ENCODE assay signal across 12 cellular contexts in genomic region chr15:55281517-55282227, GRCh38. TPM values are rescaled to one million over a fixed set of nuclear protein-coding genes. Genes with fewer than 3 reads are reported as not detected.
A peak's percentile ranks its signal among the peaks of the same experiment; 100 is the strongest.
DNase-seq lines count a peak whose midpoint lies in the region; ATAC-seq and TF ChIP-seq lines count a peak whose summit lies in the region.
"Had no signal": no experiment of that assay in that cellular context is flagged by ENCODE, and none has a peak within 500 bp of the region (broad histone marks: within the 10 kb centered on the region; RNA-seq: fewer than 3 reads in every experiment).

No MANE protein-coding gene starts in this region.

- CTCF ChIA-PET in CD8-positive, alpha-beta T cell (lab: Charles Lee), result interaction anchor here (0.6 to 1.2 kb wide), 4 partner anchors 14 to 50 kb away, joined by 3 to 5 read pairs (median 3); no protein-coding TSS in a partner anchor

- intact Hi-C loops in CD8-positive, alpha-beta T cell (cut with DNase I, micrococcal nuclease), result loop anchor here (1.0 to 5.0 kb wide), 3 partner anchors 9 to 36 kb away; partner anchors contain the start of genes PIGB (in 1 of the 2) and PIGBOS1 (in 1 of the 2)

- H3K9ac ChIP-seq in Loucy (ENCODE audit: low read depth, low read length, poor library complexity, severe bottlenecking), result peak overlapping the region; percentile 69

- H3K27me3 Mint-ChIP-seq in CD8-positive, alpha-beta T cell (ENCODE audit: low read depth), result no peaks in the 10 kb centered on the region
- no peaks in the 10 kb centered on the region for H3K27me3 Mint-ChIP-seq in naive thymus-derived CD8-positive, alpha-beta T cell
- no peaks in the 10 kb centered on the region for H3K27me3 Mint-ChIP-seq in chondrocyte (ENCODE audit: low read depth)

- no peak for ATAC-seq in CD8-positive, alpha-beta T cell
- peak in 1 of 2 donors; percentile 52 for ATAC-seq in naive thymus-derived CD8-positive, alpha-beta T cell
- no peak for ATAC-seq in HG02840 (IDR thresholded peaks at IDR 0.05; ENCODE audit: low FRiP score, unreplicated experiment)

- peaks cover 7% of the 10 kb centered on the region for H3K36me3 Mint-ChIP-seq in CD8-positive, alpha-beta T cell
- peaks cover 0 to 3% (median 0%) of the 10 kb centered on the region in 3 donors for H3K36me3 Mint-ChIP-seq in naive thymus-derived CD8-positive, alpha-beta T cell
- H3K36me3 Mint-ChIP-seq in chondrocyte (ENCODE audit: low read depth), result no peaks in the 10 kb centered on the region

- no peak overlapping the region for H3K4me3 Mint-ChIP-seq in CD8-positive, alpha-beta T cell
- peak overlapping the region in 4 of 10 donors; percentile 12 to 56 (median 34) for H3K4me3 Mint-ChIP-seq in naive thymus-derived CD8-positive, alpha-beta T cell
- no peak overlapping the region for H3K4me3 Mint-ChIP-seq in chondrocyte (ENCODE audit: unreplicated experiment)

- no peak for TF ChIP-seq CTCF in CD8-positive, alpha-beta T cell (IDR thresholded peaks at IDR 0.05)
- TF ChIP-seq CTCF in Loucy (conservative IDR thresholded peaks at IDR 0.05; ENCODE audit: low read length), result peak; percentile 37
- TF ChIP-seq CTCF in astrocyte of the spinal cord (IDR thresholded peaks at IDR 0.05; ENCODE audit: low read depth, low read length), result peak; percentile 12
- no peak for TF ChIP-seq CTCF in chondrocyte (IDR thresholded peaks at IDR 0.05)

- no peak overlapping the region for H3K4me3 ChIP-seq in CD8-positive, alpha-beta T cell (ENCODE audit: low read depth, low read length)
- H3K4me3 ChIP-seq in Loucy (ENCODE audit: low read length, poor library complexity, severe bottlenecking) (peak overlapping the region; percentile 71), astrocyte of the spinal cord (ENCODE audit: low read depth, low read length) (no peak overlapping the region)

- H3K4me1 ChIP-seq in CD8-positive, alpha-beta T cell (ENCODE audit: insufficient read depth, low read length), result peaks cover 69% of the 10 kb centered on the region
- peaks cover 88% of the 10 kb centered on the region for H3K4me1 ChIP-seq in Loucy (ENCODE audit: insufficient read depth, low read length, poor library complexity, severe bottlenecking)

- no peaks in the 10 kb centered on the region for H3K9me2 ChIP-seq in Loucy (replicated peaks; ENCODE audit: low read depth, low read length)

- H4K20me1 ChIP-seq in Loucy (ENCODE audit: insufficient read depth, low read length, poor library complexity, severe bottlenecking), result peaks cover 19% of the 10 kb centered on the region

- H3K27me3 ChIP-seq in CD8-positive, alpha-beta T cell (ENCODE audit: insufficient read depth, low read length), result no peaks in the 10 kb centered on the region
- H3K27me3 ChIP-seq in Loucy (ENCODE audit: insufficient read depth, low read length, poor library complexity, severe bottlenecking), result no peaks in the 10 kb centered on the region

- no peaks in the 10 kb centered on the region for H3K9me3 ChIP-seq in CD8-positive, alpha-beta T cell (ENCODE audit: low read length)
- no peaks in the 10 kb centered on the region for H3K9me3 ChIP-seq in Loucy (ENCODE audit: insufficient read depth, low read depth, low read length)

- peaks cover 95% of the 10 kb centered on the region for H3K4me1 Mint-ChIP-seq in CD8-positive, alpha-beta T cell (ENCODE audit: low read depth)
- H3K4me1 Mint-ChIP-seq in naive thymus-derived CD8-positive, alpha-beta T cell, result peaks cover 48 to 95% (median 91%) of the 10 kb centered on the region in 4 donors
- H3K4me1 Mint-ChIP-seq in chondrocyte (ENCODE audit: low read depth), result peaks cover 33% of the 10 kb centered on the region

- H3K36me3 ChIP-seq in CD8-positive, alpha-beta T cell (ENCODE audit: insufficient read depth, low read length), result no peaks in the 10 kb centered on the region
- H3K36me3 ChIP-seq in Loucy (ENCODE audit: insufficient read depth, low read length), result no peaks in the 10 kb centered on the region

- no peak overlapping the region for H3K27ac ChIP-seq in CD8-positive, alpha-beta T cell (ENCODE audit: low read depth, low read length)
- H3K27ac ChIP-seq: epithelial cell of prostate, VCaP had no signal

- peaks cover 81% of the 10 kb centered on the region for H3K79me2 ChIP-seq in Loucy (ENCODE audit: insufficient read depth, low read length)

- DNase-seq in CD8-positive, alpha-beta T cell, result no peak
- no peak for DNase-seq in astrocyte of the spinal cord (ENCODE audit: low read depth, low spot score)
- DNase-seq in naive thymus-derived CD8-positive, alpha-beta T cell, result no peak
- DNase-seq in putamen (ENCODE audit: low spot score), result no peak
- DNase-seq in chondrocyte (ENCODE audit: low spot score), result no peak
- DNase-seq in central memory CD4-positive, alpha-beta T cell, result no peak
- DNase-seq: DMS153, NCI-H187 treated with DMSO at 0.1 percent for 48 hours had no signal

- in situ Hi-C loops in astrocyte of the spinal cord (cut with HindIII; ENCODE audit: low sequenced_read_pairs), result no loop called here

- peaks cover 17% of the 10 kb centered on the region for H3F3A ChIP-seq in Loucy (ENCODE audit: low read depth)

- H2AFZ ChIP-seq in Loucy (ENCODE audit: low read length), result no peak overlapping the region

- no peaks in the 10 kb centered on the region for H3K9me3 Mint-ChIP-seq in CD8-positive, alpha-beta T cell
- no peaks in the 10 kb centered on the region for H3K9me3 Mint-ChIP-seq in naive thymus-derived CD8-positive, alpha-beta T cell
- no peaks in the 10 kb centered on the region for H3K9me3 Mint-ChIP-seq in chondrocyte (ENCODE audit: low read depth)

- H3K4me2 ChIP-seq in Loucy (ENCODE audit: low read depth, low read length, poor library complexity, severe bottlenecking), result peak overlapping the region; percentile 85

- peak overlapping the region; percentile 86 for H3K27ac Mint-ChIP-seq in CD8-positive, alpha-beta T cell
- peak overlapping the region; percentile 78 to 98 (median 90) for H3K27ac Mint-ChIP-seq in naive thymus-derived CD8-positive, alpha-beta T cell
- H3K27ac Mint-ChIP-seq in chondrocyte (ENCODE audit: unreplicated experiment), result no peak overlapping the region

- POLR2A ChIA-PET in CD8-positive, alpha-beta T cell (lab: Charles Lee), result interaction anchor here (1.1 to 4.4 kb wide), 6 partner anchors 11 to 60 kb away, joined by 3 to 21 read pairs (median 4); no protein-coding TSS in a partner anchor
- POLR2A ChIA-PET in naive thymus-derived CD8-positive, alpha-beta T cell (lab: Charles Lee), result interaction anchor here (0.7 to 1.7 kb wide), 3 partner anchors 14 to 84 kb away, joined by 3 to 10 read pairs (median 3); no protein-coding TSS in a partner anchor

RNA-seq across cellular contexts. Expression of gene RAB27A, which starts 7.9 kb away (rescaled TPM):
- total RNA-seq in CD8-positive, alpha-beta T cell, result 10 to 100 TPM; 14.9 to 16.9 TPM
- 10 to 100 TPM; 26.2 to 28.0 TPM for total RNA-seq in naive thymus-derived CD8-positive, alpha-beta T cell
- 10 to 100 TPM; 35.0 to 88.0 (median 39.3) TPM for polyA plus RNA-seq in naive thymus-derived CD8-positive, alpha-beta T cell
- 16.8 to 18.3 TPM (median 17.5 TPM) in 3 replicates for total RNA-seq in chondrocyte

RNA-seq across cellular contexts. Expression of gene PIGBOS1, which starts 37.3 kb away (rescaled TPM):
- 1 to 10 TPM; 6.4 to 6.8 TPM for total RNA-seq in CD8-positive, alpha-beta T cell
- total RNA-seq in naive thymus-derived CD8-positive, alpha-beta T cell, result 10 to 100 TPM; 15.7 to 16.5 TPM
- 10 to 100 TPM; 28.4 to 37.5 (median 34.0) TPM for polyA plus RNA-seq in naive thymus-derived CD8-positive, alpha-beta T cell
- 9.5 to 12.3 TPM (median 9.6 TPM) in 3 replicates for total RNA-seq in chondrocyte

RNA-seq across cellular contexts. Expression of gene PIGB, which starts 37.4 kb away (rescaled TPM):
- 10 to 100 TPM; 17.8 to 19.2 TPM for total RNA-seq in CD8-positive, alpha-beta T cell
- 10 to 100 TPM; 12.4 to 21.2 TPM for total RNA-seq in naive thymus-derived CD8-positive, alpha-beta T cell
- 10 to 100 TPM; 10.8 to 15.3 (median 13.5) TPM for polyA plus RNA-seq in naive thymus-derived CD8-positive, alpha-beta T cell
- 8.1 to 16.9 TPM (median 8.9 TPM) in 3 replicates for total RNA-seq in chondrocyte

Comparison
In these comparisons a context has a peak if more than half of its experiments do, and no peak if none do; other contexts are left out.
1. CTCF ChIP-seq: peak in Loucy (single experiment) and astrocyte of the spinal cord (single experiment); none in CD8-positive, alpha-beta T cell (single experiment) and chondrocyte (single experiment).